30 cellular contexts compared by ENCODE assay signal in genomic region chr12:70686907-70687306, GRCh38.
"Had no signal": no experiment of that assay in that cellular context is flagged by ENCODE, and none has a peak within 500 bp of the region (broad histone marks: within the 10 kb centered on the region; RNA-seq: fewer than 3 reads in every experiment).

No MANE protein-coding gene starts in this region.

- H3K4me1 ChIP-seq: colonic mucosa, esophagus muscularis mucosa, esophagus squamous epithelium, foreskin keratinocyte, gastrocnemius medialis, gastroesophageal sphincter had no signal

- DNase-seq: colonic mucosa; cortex of kidney; dermis blood vessel endothelial cell; dorsolateral prefrontal cortex; effector CD4-positive, alpha-beta T cell; effector CD8-positive, alpha-beta T cell; effector memory CD4-positive, alpha-beta T cell; effector memory CD8-positive, alpha-beta T cell; endodermal cell; erythroblast; esophagus squamous epithelium; foreskin fibroblast; foreskin keratinocyte; foreskin melanocyte; gastrocnemius medialis; glutamatergic neuron; head of caudate nucleus; heart left ventricle; heart right ventricle; hippocampal formation had no signal

- H3K27me3 ChIP-seq: colonic mucosa, dorsolateral prefrontal cortex, esophagus muscularis mucosa, esophagus squamous epithelium, foreskin keratinocyte, gastrocnemius medialis, gastroesophageal sphincter, heart left ventricle, heart right ventricle, hepatocyte had no signal

- H3K27ac ChIP-seq: colonic mucosa, coronary artery, dorsolateral prefrontal cortex, epithelial cell of prostate, esophagus muscularis mucosa, esophagus squamous epithelium, foreskin keratinocyte, gastrocnemius medialis, gastroesophageal sphincter, heart left ventricle, heart right ventricle, hepatocyte had no signal

- ATAC-seq: effector memory CD8-positive, alpha-beta T cell; esophagus mucosa; foreskin keratinocyte; gastrocnemius medialis; gastroesophageal sphincter; heart left ventricle; heart right ventricle had no signal

- H3K27me3 Mint-ChIP-seq: dendritic cell treated with granulocyte-macrophage colony-stimulating factor and Interleukin-4, amounts not matched to agents 40 ng/mL and 50 ng/mL, for 4 days had no signal

- H3K4me2 ChIP-seq: hepatocyte had no signal

- H3K36me3 ChIP-seq: colonic mucosa, esophagus muscularis mucosa, esophagus squamous epithelium, gastrocnemius medialis, gastroesophageal sphincter, heart left ventricle, heart right ventricle had no signal

- H3K4me3 ChIP-seq: colonic mucosa, coronary artery, dorsolateral prefrontal cortex, esophagus muscularis mucosa, esophagus squamous epithelium, gastrocnemius medialis, gastroesophageal sphincter, heart left ventricle, heart right ventricle, hepatocyte had no signal

- H2AFZ ChIP-seq: hepatocyte had no signal

- FAIRE-seq: endometrium, endothelial cell of umbilical vein, frontal cortex had no signal

- H3K4me3 Mint-ChIP-seq: dendritic cell treated with granulocyte-macrophage colony-stimulating factor and Interleukin-4, amounts not matched to agents 40 ng/mL and 50 ng/mL, for 4 days; effector memory CD8-positive, alpha-beta T cell; endodermal cell had no signal

- H3K9me3 Mint-ChIP-seq: dendritic cell treated with granulocyte-macrophage colony-stimulating factor and Interleukin-4, amounts not matched to agents 40 ng/mL and 50 ng/mL, for 4 days; effector memory CD8-positive, alpha-beta T cell; endodermal cell had no signal

- H3K27ac Mint-ChIP-seq: dendritic cell treated with granulocyte-macrophage colony-stimulating factor and Interleukin-4, amounts not matched to agents 40 ng/mL and 50 ng/mL, for 4 days; effector memory CD8-positive, alpha-beta T cell; endodermal cell had no signal

- H3K9me3 ChIP-seq: colonic mucosa, esophagus muscularis mucosa, esophagus squamous epithelium, gastrocnemius medialis, gastroesophageal sphincter, heart left ventricle, heart right ventricle had no signal

- H3K79me2 ChIP-seq: hepatocyte had no signal
